In the genomic region with DNA sequence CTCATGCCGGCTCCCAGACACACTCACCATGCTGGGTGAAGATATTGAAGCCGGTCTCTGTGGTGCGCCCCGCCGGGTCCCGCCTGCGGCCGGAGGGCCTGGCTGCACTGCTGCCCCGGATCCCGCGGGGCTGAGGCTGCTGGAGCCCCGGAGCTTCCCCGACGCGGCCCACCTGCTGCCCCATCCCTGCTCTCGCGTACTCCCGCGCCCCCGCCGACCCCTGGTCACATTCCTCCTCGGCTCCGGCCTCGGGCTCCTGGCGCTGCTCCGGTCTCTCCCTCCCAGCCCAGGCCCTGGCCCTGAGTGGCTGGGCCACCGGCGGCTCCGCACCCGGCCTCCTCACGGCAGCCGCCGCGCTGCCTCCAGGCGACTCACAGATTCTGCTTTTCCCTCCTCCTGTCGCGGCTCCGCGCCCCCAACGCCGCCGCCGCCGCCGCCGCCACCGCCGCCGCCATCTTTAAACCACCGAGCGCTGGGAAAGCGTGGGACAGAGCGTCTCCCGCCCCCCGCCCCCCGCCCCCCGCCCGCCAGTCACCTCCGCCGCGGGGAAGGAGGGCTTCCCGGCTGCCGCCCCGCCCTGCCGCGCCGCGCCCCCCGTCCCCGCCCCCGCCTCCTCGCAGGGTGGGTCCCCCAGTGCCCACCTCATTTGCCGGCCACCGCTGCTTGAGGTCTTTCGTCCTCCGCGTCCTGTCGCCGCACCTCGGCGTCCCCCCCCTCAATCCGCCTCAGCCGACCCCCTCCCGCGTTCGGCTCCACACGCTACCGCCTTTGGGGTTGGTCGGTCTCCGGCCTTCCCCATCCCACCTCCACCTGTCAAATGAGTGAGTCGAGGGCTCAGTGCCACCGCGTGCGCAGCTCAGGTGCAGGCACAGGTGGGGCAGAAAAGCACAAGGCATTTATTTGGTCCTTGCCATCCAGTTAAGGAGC, we compare ENCODE assay signal across 8 cellular contexts. TPM values are rescaled to one million over a fixed set of nuclear protein-coding genes. Genes with fewer than 3 reads are reported as not detected.
DNase-seq lines count a peak whose midpoint lies in the region; ATAC-seq, FAIRE-seq and TF ChIP-seq lines count a peak whose summit lies in the region.

A gene (minus strand): TSS at position 464 of the 927 bp plus-strand sequence. CDS start 280 bp downstream, at position 184.

- peak; percentile 22 for TF ChIP-seq POLR2A in Raji (IDR thresholded peaks at IDR 0.05; ENCODE audit: insufficient read depth, low read depth, low read length)

- H3K27ac Mint-ChIP-seq in CD8-positive, alpha-beta T cell, result peak within 1 kb of the TSS; percentile 91
- peak within 1 kb of the TSS; percentile 93 for H3K27ac Mint-ChIP-seq in activated naive CD4-positive, alpha-beta T cell treated with anti-CD3 and anti-CD28 coated beads, Interleukin-2, amount 50 U/mL, for 24 hours

- intact Hi-C loops in CD8-positive, alpha-beta T cell (cut with DNase I, micrococcal nuclease), result loop anchor here (1.0 to 5.0 kb wide), 10 partner anchors 63 to 203 kb away; a partner anchor contains a TSS
- intact Hi-C loops in head of caudate nucleus (cut with DNase I), result loop anchor here (10.0 kb wide), 1 partner anchor 65 kb away; a partner anchor contains a TSS
- intact Hi-C loops in posterior cingulate gyrus (cut with DNase I), result loop anchor here (10.0 kb wide), 1 partner anchor 145 kb away; a partner anchor contains a TSS
- intact Hi-C loops in upper lobe of right lung (cut with DNase I), result no loop called here

- peak within 1 kb of the TSS; percentile 51 for H3K27ac ChIP-seq in CD8-positive, alpha-beta T cell (ENCODE audit: low read depth, low read length)
- peak within 1 kb of the TSS; percentile 86 for H3K27ac ChIP-seq in upper lobe of right lung

- H3K4me3 Mint-ChIP-seq in CD8-positive, alpha-beta T cell, result peak within 1 kb of the TSS; percentile 90
- peak within 1 kb of the TSS; percentile 90 for H3K4me3 Mint-ChIP-seq in activated naive CD4-positive, alpha-beta T cell treated with anti-CD3 and anti-CD28 coated beads, Interleukin-2, amount 50 U/mL, for 24 hours

- CTCF ChIA-PET in CD8-positive, alpha-beta T cell (lab: Charles Lee), result no interaction called here

- H3K9me3 Mint-ChIP-seq in CD8-positive, alpha-beta T cell, result no peaks in the 10 kb centered on the region
- no peaks in the 10 kb centered on the region for H3K9me3 Mint-ChIP-seq in activated naive CD4-positive, alpha-beta T cell treated with anti-CD3 and anti-CD28 coated beads, Interleukin-2, amount 50 U/mL, for 24 hours

- H3K4me3 ChIP-seq in CD8-positive, alpha-beta T cell (ENCODE audit: low read depth, low read length), result peak within 1 kb of the TSS; percentile 67
- peak within 1 kb of the TSS; percentile 98 for H3K4me3 ChIP-seq in upper lobe of right lung

- peak; percentile 1 to 64 (median 47) for DNase-seq in CD8-positive, alpha-beta T cell
- DNase-seq in HTR-8/SVneo (ENCODE audit: insufficient read length, low spot score) (peak; percentile 81), head of caudate nucleus (peak in 40 of 42 donors; percentile 19 to 82 (median 66)), posterior cingulate gyrus (peak; percentile 25 to 92 (median 54)), upper lobe of right lung (peak; percentile 77)

- H3K4me1 Mint-ChIP-seq in CD8-positive, alpha-beta T cell (ENCODE audit: low read depth), result peaks cover 32% of the 10 kb centered on the region
- peaks cover 40% of the 10 kb centered on the region for H3K4me1 Mint-ChIP-seq in activated naive CD4-positive, alpha-beta T cell treated with anti-CD3 and anti-CD28 coated beads, Interleukin-2, amount 50 U/mL, for 24 hours

- H3K27me3 Mint-ChIP-seq in CD8-positive, alpha-beta T cell (ENCODE audit: low read depth), result no peaks in the 10 kb centered on the region
- H3K27me3 Mint-ChIP-seq in activated naive CD4-positive, alpha-beta T cell treated with anti-CD3 and anti-CD28 coated beads, Interleukin-2, amount 50 U/mL, for 24 hours, result no peaks in the 10 kb centered on the region

- H3K27me3 ChIP-seq in CD8-positive, alpha-beta T cell (ENCODE audit: insufficient read depth, low read length), result no peaks in the 10 kb centered on the region
- no peaks in the 10 kb centered on the region for H3K27me3 ChIP-seq in upper lobe of right lung

- H3K36me3 ChIP-seq in CD8-positive, alpha-beta T cell (ENCODE audit: insufficient read depth, low read length), result no peaks in the 10 kb centered on the region
- peaks cover 2% of the 10 kb centered on the region for H3K36me3 ChIP-seq in upper lobe of right lung

- no peak for FAIRE-seq in HTR-8/SVneo (lab: Jason Lieb, UNC)

- no peaks in the 10 kb centered on the region for H3K9me3 ChIP-seq in CD8-positive, alpha-beta T cell (ENCODE audit: low read length)
- no peaks in the 10 kb centered on the region for H3K9me3 ChIP-seq in upper lobe of right lung

- TF ChIP-seq CTCF in CD8-positive, alpha-beta T cell (IDR thresholded peaks at IDR 0.05), result no peak
- TF ChIP-seq CTCF in upper lobe of right lung (IDR thresholded peaks at IDR 0.05), result no peak

- POLR2A ChIA-PET in CD8-positive, alpha-beta T cell (lab: Charles Lee), result no interaction called here

- ATAC-seq in CD8-positive, alpha-beta T cell, result peak; percentile 63
- peak; percentile 60 for ATAC-seq in GM19455 (IDR thresholded peaks at IDR 0.05; ENCODE audit: unreplicated experiment)
- peak; percentile 87 for ATAC-seq in upper lobe of right lung

- peaks cover 7% of the 10 kb centered on the region for H3K36me3 Mint-ChIP-seq in CD8-positive, alpha-beta T cell
- peaks cover 4% of the 10 kb centered on the region for H3K36me3 Mint-ChIP-seq in activated naive CD4-positive, alpha-beta T cell treated with anti-CD3 and anti-CD28 coated beads, Interleukin-2, amount 50 U/mL, for 24 hours

- peaks cover 14% of the 10 kb centered on the region for H3K4me1 ChIP-seq in CD8-positive, alpha-beta T cell (ENCODE audit: insufficient read depth, low read length)
- H3K4me1 ChIP-seq in upper lobe of right lung, result peaks cover 6% of the 10 kb centered on the region

RNA-seq across cellular contexts. Expression of the gene that starts here (rescaled TPM):
- 10 to 100 TPM; 12.4 to 14.6 TPM for total RNA-seq in CD8-positive, alpha-beta T cell
- 32.7 TPM for total RNA-seq in upper lobe of right lung

Comparison
In these comparisons a context has a peak if more than half of its experiments do, and no peak if none do; other contexts are left out.
1. Peak in every context shown above with its lines: DNase-seq, ATAC-seq, H3K4me3 ChIP-seq and H3K27ac ChIP-seq.